10 cellular contexts compared by ENCODE assay signal in genomic region chr1:172254521-172255222, GRCh38.
DNase-seq lines count a peak whose midpoint lies in the region; ATAC-seq and TF ChIP-seq lines count a peak whose summit lies in the region.
"Had no signal": no experiment of that assay in that cellular context is flagged by ENCODE, and none has a peak within 500 bp of the region (broad histone marks: within the 10 kb centered on the region; RNA-seq: fewer than 3 reads in every experiment).

No MANE protein-coding gene starts in this region.

- H3K36me3 ChIP-seq in osteoblast (ENCODE audit: insufficient read depth, low read length), result no peaks in the 10 kb centered on the region
- no peaks in the 10 kb centered on the region for H3K36me3 ChIP-seq in psoas muscle (ENCODE audit: insufficient read depth in 1 of 2, low read depth in 1 of 2)
- no peaks in the 10 kb centered on the region for H3K36me3 ChIP-seq in ovary

- DNase-seq in EL (peak; percentile 88), MV-4-11 (lab: John Stamatoyannopoulos, UW) (peak; percentile 74), astrocyte of the hippocampus (ENCODE audit: low read depth, low spot score) (peak; percentile 86), osteoblast (ENCODE audit: insufficient read length, low spot score, missing footprints) (no peak), psoas muscle (no peak), ovary (no peak), GM10248 (ENCODE audit: extremely low spot score) (no peak)
- DNase-seq in effector CD8-positive, alpha-beta T cell (lab: John Stamatoyannopoulos, UW), result no peak
- DNase-seq: SHP77 treated with DMSO at 0.1 percent for 48 hours; stimulated activated CD4-positive, alpha-beta T cell treated with anti-CD3 and anti-CD28 coated beads, Interleukin-15, amount 100 ng/mL, for 24 hours had no signal

- WGBS in psoas muscle, 3 donors, result 51 to 63% (median 54%) methylated on average over 3 of the region's 3 CpGs
- 35 to 40% (median 36%) methylated on average over 3 of the region's 3 CpGs for WGBS in ovary, 3 donors

- H3K4me1 ChIP-seq in osteoblast (ENCODE audit: insufficient read depth, low read length) (peaks cover 23% of the 10 kb centered on the region), psoas muscle (no peaks in the 10 kb centered on the region), ovary (ENCODE audit: insufficient read depth) (no peaks in the 10 kb centered on the region)

- peak overlapping the region; percentile 53 for H3K4me2 ChIP-seq in osteoblast (ENCODE audit: insufficient read depth, low read length)

- no peak overlapping the region for H2AFZ ChIP-seq in osteoblast (ENCODE audit: low read length)

- CTCF ChIA-PET in GM10248 (lab: Yijun Ruan, JAX), result interaction anchor here (0.7 to 1.4 kb wide), 3 partner anchors 15 to 145 kb away, joined by 3 to 4 read pairs (median 3); no protein-coding TSS in a partner anchor

- H3K4me3 ChIP-seq in osteoblast (ENCODE audit: insufficient read depth, low read length), result no peak overlapping the region
- no peak overlapping the region for H3K4me3 ChIP-seq in psoas muscle
- H3K4me3 ChIP-seq in ovary, result no peak overlapping the region

- no peaks in the 10 kb centered on the region for H4K20me1 ChIP-seq in osteoblast (ENCODE audit: insufficient read depth, low read length)

- no peak for TF ChIP-seq CTCF in osteoblast (IDR thresholded peaks at IDR 0.05; ENCODE audit: extremely low read depth, low read depth, low read length)
- no peak for TF ChIP-seq CTCF in psoas muscle (IDR thresholded peaks at IDR 0.05)
- no peak for TF ChIP-seq CTCF in ovary (IDR thresholded peaks at IDR 0.05)
- TF ChIP-seq CTCF in GM10248 (IDR thresholded peaks at IDR 0.05; ENCODE audit: control extremely low read depth, extremely low read depth, low read depth, missing control alignments), result no peak

- TF ChIP-seq POLR2A in ovary (IDR thresholded peaks at IDR 0.05), result no peak

- no peak for ATAC-seq in psoas muscle

- TF ChIP-seq EP300 in ovary (IDR thresholded peaks at IDR 0.05), result no peak

- H3K79me2 ChIP-seq in osteoblast (ENCODE audit: insufficient read depth, low read length), result no peaks in the 10 kb centered on the region

- intact Hi-C loops in psoas muscle (cut with DNase I) (no loop called here), ovary (cut with DNase I) (no loop called here)

- H3K27ac ChIP-seq in osteoblast (ENCODE audit: low read depth, low read length) (peak overlapping the region; percentile 78), psoas muscle (no peak overlapping the region), ovary (no peak overlapping the region)

- H3K27me3 ChIP-seq in osteoblast (ENCODE audit: insufficient read depth, low read length) (no peaks in the 10 kb centered on the region), psoas muscle (ENCODE audit: insufficient read depth in 3 of 3, low read length in 2 of 3) (no peaks in the 10 kb centered on the region), ovary (no peaks in the 10 kb centered on the region)

- POLR2A ChIA-PET in GM10248 (lab: Yijun Ruan, JAX), result no interaction called here

- H3K9me3 ChIP-seq in osteoblast (ENCODE audit: low read depth, low read length), result no peaks in the 10 kb centered on the region
- peaks cover 6% of the 10 kb centered on the region for H3K9me3 ChIP-seq in psoas muscle
- no peaks in the 10 kb centered on the region for H3K9me3 ChIP-seq in ovary

Comparison
In these comparisons a context has a peak if more than half of its experiments do, and no peak if none do; other contexts are left out.
1. DNase-seq: peak in EL (single experiment), MV-4-11 (single experiment) and astrocyte of the hippocampus (single experiment); none in osteoblast (single experiment), psoas muscle (0 of 2), ovary (0 of 5), GM10248 (single experiment) and effector CD8-positive, alpha-beta T cell (single experiment).